ENCODE assay signal across 13 cellular contexts in the genomic region with DNA sequence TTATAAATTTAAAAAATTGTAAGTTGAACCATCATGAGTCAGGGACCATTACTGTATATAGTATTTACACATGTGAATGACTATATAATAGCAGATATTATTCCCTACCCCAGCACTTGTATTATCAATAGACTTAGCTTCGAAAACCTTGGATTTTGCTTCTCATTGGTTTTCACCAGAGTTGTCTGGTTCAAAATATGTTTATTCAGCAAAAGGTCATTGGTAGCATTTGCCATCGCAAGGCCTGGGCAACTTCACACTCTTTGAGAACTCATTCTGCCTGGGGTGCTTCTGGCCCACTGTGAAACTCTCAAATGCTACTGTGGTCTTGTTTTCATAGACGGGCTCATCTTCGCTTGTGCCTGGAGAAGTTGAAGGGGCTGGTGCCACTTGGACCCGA.
"Had no signal": no experiment of that assay in that cellular context is flagged by ENCODE, and none has a peak within 500 bp of the region (broad histone marks: within the 10 kb centered on the region; RNA-seq: fewer than 3 reads in every experiment).

No MANE protein-coding gene starts in this region.

- DNase-seq: activated naive CD4-positive, alpha-beta T cell treated with anti-CD3 and anti-CD28 coated beads, Interleukin-2, amount 10 ng/mL, durations not matched to agents 7 days and 5 days; activated T-cell treated with anti-CD3 and anti-CD28 coated beads for 4 hours; effector CD4-positive, alpha-beta T cell; lower lobe of right lung; naive B cell; retina; stimulated activated CD4-positive, alpha-beta T cell treated with anti-CD3 and anti-CD28 coated beads, Interleukin-4, amount 100 ng/mL, for 4 hours; stimulated activated naive CD8-positive, alpha-beta T cell treated with anti-CD3 and anti-CD28 coated beads, Interleukin-15, Interleukin-2, amounts not matched to agents 100 U/mL and 50 U/mL, for 24 hours; transverse colon had no signal

- H3K4me3 ChIP-seq: adrenal gland, lower lobe of right lung, neural progenitor cell, transverse colon had no signal

- H3K9me3 ChIP-seq: adrenal gland, lower lobe of right lung, transverse colon had no signal

- H3K4me3 Mint-ChIP-seq: activated naive CD4-positive, alpha-beta T cell treated with anti-CD3 and anti-CD28 coated beads, Interleukin-2, amount 10 ng/mL, durations not matched to agents 7 days and 5 days; naive B cell; neural progenitor cell; T-helper 2 cell treated with Interferon-gamma antibody and Interleukin-4, amounts not matched to agents 5 μg/mL and 100 μg/mL, for 36 hours had no signal

- H3K36me3 ChIP-seq: neural progenitor cell had no signal

- H2AFZ ChIP-seq: neural progenitor cell, parathyroid adenoma had no signal

- H3K4me1 ChIP-seq: parathyroid adenoma had no signal

- H3K4me2 ChIP-seq: neural progenitor cell had no signal

- H3K79me2 ChIP-seq: parathyroid adenoma had no signal

- H3K27ac Mint-ChIP-seq: activated naive CD4-positive, alpha-beta T cell treated with anti-CD3 and anti-CD28 coated beads, Interleukin-2, amount 10 ng/mL, durations not matched to agents 7 days and 5 days; neural progenitor cell; T-helper 2 cell treated with Interferon-gamma antibody and Interleukin-4, amounts not matched to agents 5 μg/mL and 100 μg/mL, for 36 hours had no signal

- H3K9me3 Mint-ChIP-seq: activated naive CD4-positive, alpha-beta T cell treated with anti-CD3 and anti-CD28 coated beads, Interleukin-2, amount 10 ng/mL, durations not matched to agents 7 days and 5 days; naive B cell; neural progenitor cell; T-helper 2 cell treated with Interferon-gamma antibody and Interleukin-4, amounts not matched to agents 5 μg/mL and 100 μg/mL, for 36 hours had no signal

- H3K27ac ChIP-seq: neural progenitor cell, parathyroid adenoma, transverse colon had no signal

- H3K27me3 ChIP-seq: adrenal gland, neural progenitor cell, transverse colon had no signal

- H3K27me3 Mint-ChIP-seq: activated naive CD4-positive, alpha-beta T cell treated with anti-CD3 and anti-CD28 coated beads, Interleukin-2, amount 10 ng/mL, durations not matched to agents 7 days and 5 days; naive B cell had no signal
